28 cellular contexts compared by ENCODE assay signal in genomic region chr5:98299435-98299834, GRCh38.
"Had no signal": no experiment of that assay in that cellular context is flagged by ENCODE, and none has a peak within 500 bp of the region (broad histone marks: within the 10 kb centered on the region; RNA-seq: fewer than 3 reads in every experiment).

No MANE protein-coding gene starts in this region.

- H3K9me3 ChIP-seq: Peyer's patch, SJSA1 had no signal

- ATAC-seq: activated CD8-positive, alpha-beta memory T cell treated with anti-CD3 and anti-CD28 coated beads, Interleukin-2, amount 10 ng/mL, durations not matched to agents 7 days and 5 days; activated naive CD8-positive, alpha-beta T cell treated with anti-CD3 and anti-CD28 coated beads, Interleukin-2, amount 50 U/mL, for 24 hours; PC-3 had no signal

- H3K27me3 ChIP-seq: Peyer's patch, SJSA1 had no signal

- H3K4me1 ChIP-seq: Peyer's patch had no signal

- DNase-seq: activated CD4-positive, alpha-beta memory T cell treated with anti-CD3 and anti-CD28 coated beads, Interleukin-2, amount 10 ng/mL, durations not matched to agents 7 days and 5 days; activated CD4-positive, alpha-beta T cell treated with anti-CD3 and anti-CD28 coated beads for 1 hour; activated CD4-positive, alpha-beta T cell treated with anti-CD3 and anti-CD28 coated beads for 48 hours; activated CD4-positive, CD25-positive, alpha-beta regulatory T cell; activated CD8-positive, alpha-beta memory T cell treated with anti-CD3 and anti-CD28 coated beads for 24 hours; activated CD8-positive, alpha-beta memory T cell treated with anti-CD3 and anti-CD28 coated beads, Interleukin-2, amount 10 ng/mL, durations not matched to agents 7 days and 5 days; activated CD8-positive, alpha-beta memory T cell treated with anti-CD3 and anti-CD28 coated beads, Interleukin-2, amount 50 U/mL, for 48 hours; activated effector memory CD4-positive, alpha-beta T cell treated with Interleukin-2 at 50 U/mL for 16 hours; activated naive CD4-positive, alpha-beta T cell treated with anti-CD3 and anti-CD28 coated beads, Interleukin-2, amount 10 ng/mL, durations not matched to agents 7 days and 5 days; activated naive CD8-positive, alpha-beta T cell treated with anti-CD3 and anti-CD28 coated beads, Interleukin-2, amount 50 U/mL, for 24 hours; activated T-cell treated with anti-CD3 and anti-CD28 coated beads, Interleukin-2, amount 50 U/mL, for 48 hours; amniotic stem cell; aorta; NCI-H1105; NCI-H1417 treated with DMSO at 0.1 percent for 48 hours; NCI-H187 treated with DMSO at 0.1 percent for 48 hours; NCI-H2081; NCI-H2171 treated with DMSO at 0.1 percent for 48 hours; NCI-H2227 treated with DMSO at 0.1 percent for 48 hours; NCI-H446 treated with DMSO at 0.1 percent for 48 hours; NCI-H524; PC-3; Peyer's patch; RPMI8226; SHP77 treated with DMSO at 0.1 percent for 48 hours; T1000; WERI-Rb-1 had no signal

- H3K27ac ChIP-seq: Peyer's patch, SJSA1, WERI-Rb-1 had no signal

- H3K36me3 ChIP-seq: Peyer's patch, SJSA1, WERI-Rb-1 had no signal

- H3K4me3 ChIP-seq: Peyer's patch, SJSA1 had no signal
